1 cellular context compared by ENCODE assay signal in the genomic region with DNA sequence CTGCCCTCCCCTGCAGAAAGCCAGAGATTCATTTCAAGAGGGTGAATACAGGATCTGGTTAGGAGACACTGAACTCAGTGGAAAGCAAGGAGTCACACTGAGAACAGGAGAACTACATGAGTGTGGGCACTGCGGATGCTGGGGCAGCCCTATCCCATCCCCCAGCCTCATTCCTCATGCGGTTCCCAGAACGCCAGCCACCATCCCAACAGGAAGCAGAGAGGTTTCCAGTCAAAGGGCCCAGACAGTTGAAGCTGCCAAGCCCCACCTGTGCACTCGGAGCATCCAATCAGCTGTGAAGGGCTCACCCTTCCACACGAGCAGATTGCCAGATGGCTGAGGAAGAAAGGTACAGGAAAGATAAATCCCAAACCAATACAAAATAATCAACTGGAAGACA.
TF ChIP-seq lines count a peak whose summit lies in the region.

No MANE protein-coding gene starts in this region.

TF ChIP-seq in H1, 55 proteins besides CTCF, POLR2A, EP300 and RAD21:
- TF ChIP-seq, protein P1, sequence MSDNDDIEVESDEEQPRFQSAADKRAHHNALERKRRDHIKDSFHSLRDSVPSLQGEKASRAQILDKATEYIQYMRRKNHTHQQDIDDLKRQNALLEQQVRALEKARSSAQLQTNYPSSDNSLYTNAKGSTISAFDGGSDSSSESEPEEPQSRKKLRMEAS (IDR thresholded peaks at IDR 0.05): 0 out of 2 replicates have a peak, but pooled peaks have one; percentile 17
- TF ChIP-seq, protein P2, sequence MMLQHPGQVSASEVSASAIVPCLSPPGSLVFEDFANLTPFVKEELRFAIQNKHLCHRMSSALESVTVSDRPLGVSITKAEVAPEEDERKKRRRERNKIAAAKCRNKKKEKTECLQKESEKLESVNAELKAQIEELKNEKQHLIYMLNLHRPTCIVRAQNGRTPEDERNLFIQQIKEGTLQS (IDR thresholded peaks at IDR 0.05; ENCODE audit: insufficient read depth, low read depth, low read length): no peak
